Comparison of ENCODE assay signal across 32 cellular contexts in the genomic region with DNA sequence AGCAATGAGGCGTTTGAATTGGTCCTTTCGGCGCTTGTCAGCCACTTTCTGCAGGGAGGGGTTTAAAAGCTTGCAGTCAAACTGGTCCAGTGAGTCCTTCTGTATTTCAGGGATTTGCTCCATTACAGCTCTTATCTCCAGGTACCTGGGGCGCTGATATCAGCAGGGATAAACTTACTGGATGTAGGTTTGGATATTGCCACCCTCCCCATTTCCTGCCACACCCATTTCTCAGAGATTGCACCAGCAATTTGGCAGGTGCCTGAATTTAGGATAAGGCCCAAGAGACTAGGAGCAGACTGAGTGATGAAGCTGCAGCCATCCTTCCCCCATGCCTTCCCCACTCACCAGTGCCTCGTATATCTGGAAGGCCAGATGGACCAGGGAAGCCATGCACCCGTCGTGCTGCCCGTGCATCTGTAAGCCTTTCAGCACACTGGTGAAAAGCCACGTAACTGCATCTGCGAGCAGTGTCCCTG. TPM values are rescaled to one million over a fixed set of nuclear protein-coding genes. Genes with fewer than 3 reads are reported as not detected.
A peak's percentile ranks its signal among the peaks of the same experiment; 100 is the strongest.
DNase-seq lines count a peak whose midpoint lies in the region; ATAC-seq and TF ChIP-seq lines count a peak whose summit lies in the region.
"Had no signal": no experiment of that assay in that cellular context is flagged by ENCODE, and none has a peak within 500 bp of the region (broad histone marks: within the 10 kb centered on the region; RNA-seq: fewer than 3 reads in every experiment).

No MANE protein-coding gene starts in this region.

- H4K91ac ChIP-seq in trophoblast cell (ENCODE audit: low read depth, low read length) = no peak overlapping the region

- POLR2A ChIA-PET in activated CD8-positive, alpha-beta T cell treated with anti-CD3 and anti-CD28 coated beads, Interleukin-2, amount 10 ng/mL, durations not matched to agents 7 days and 5 days (lab: Charles Lee) = interaction anchor here (1.4 kb wide), 1 partner anchor 15 kb away, joined by 4 read pairs; no protein-coding TSS in a partner anchor
- POLR2A ChIA-PET in activated CD8-positive, alpha-beta T cell treated with anti-CD3 and anti-CD28 coated beads for 36 hours (lab: Charles Lee) = interaction anchor here (1.2 to 5.1 kb wide), 4 partner anchors 10 to 50 kb away, joined by 3 to 20 read pairs (median 4); partner anchors contain the start of genes POLH and XPO5

- H4K20me1 ChIP-seq in GM23338 (replicated peaks; ENCODE audit: insufficient read depth) = peaks cover 23% of the 10 kb centered on the region

- H2BK12ac ChIP-seq in trophoblast cell (ENCODE audit: low read length) = no peak overlapping the region

- H3K27ac ChIP-seq in GM23338 (ENCODE audit: low read depth) = 0 out of 2 replicates have a peak overlapping the region, but pooled peaks have one; percentile 45
- no peak overlapping the region for H3K27ac ChIP-seq in trophoblast cell (ENCODE audit: low read depth, low read length)
- H3K27ac ChIP-seq: breast epithelium, colonic mucosa, foreskin keratinocyte, KMS-11, ovary, SJCRH30, tibial nerve had no signal

- H3K9me2 ChIP-seq in GM23338 (ENCODE audit: insufficient read depth) = no peaks in the 10 kb centered on the region

- H3K36me3 ChIP-seq in GM23338 (ENCODE audit: insufficient read depth) = peaks cover 64% of the 10 kb centered on the region
- peaks cover 52 to 80% of the 10 kb centered on the region in 2 experiments for H3K36me3 ChIP-seq in trophoblast cell (ENCODE audit: control insufficient read depth in 1 of 2, insufficient read depth in 2 of 2, low read length in 2 of 2)
- H3K36me3 ChIP-seq: ovary had no signal

- H4K12ac ChIP-seq in trophoblast cell (ENCODE audit: low read depth, low read length) = no peak overlapping the region

- TF ChIP-seq CTCF in activated CD8-positive, alpha-beta T cell treated with anti-CD3 and anti-CD28 coated beads for 36 hours (IDR thresholded peaks at IDR 0.05) = no peak
- TF ChIP-seq CTCF in GM23338 (conservative IDR thresholded peaks at IDR 0.05; ENCODE audit: low read depth in 2 of 2) = no peak

- H4K8ac ChIP-seq in trophoblast cell (ENCODE audit: low read depth, low read length) = no peak overlapping the region

- H3K79me2 ChIP-seq in GM23338 (replicated peaks; ENCODE audit: insufficient read depth) (no peaks in the 10 kb centered on the region), trophoblast cell (ENCODE audit: control insufficient read depth, insufficient read depth, low read length, poor library complexity) (no peaks in the 10 kb centered on the region)

- H3K23ac ChIP-seq in trophoblast cell (ENCODE audit: low read length) = no peak overlapping the region

- H2BK120ac ChIP-seq in trophoblast cell (ENCODE audit: insufficient read depth, low read length, poor library complexity) = no peak overlapping the region

- H3K9me3 ChIP-seq in trophoblast cell (ENCODE audit: insufficient read depth, low read depth, low read length) = no peaks in the 10 kb centered on the region
- H3K9me3 ChIP-seq: breast epithelium, colonic mucosa, ovary, SJCRH30, tibial nerve had no signal

- no peak overlapping the region for H3K14ac ChIP-seq in trophoblast cell (ENCODE audit: low read length)

- H3K4me2 ChIP-seq in GM23338 (no peak overlapping the region), trophoblast cell (ENCODE audit: low read length) (no peak overlapping the region)
- H3K4me2 ChIP-seq: KMS-11 had no signal

- H2BK5ac ChIP-seq in trophoblast cell (ENCODE audit: low read depth, low read length, poor library complexity) = no peak overlapping the region

- intact Hi-C loops in activated CD8-positive, alpha-beta T cell treated with anti-CD3 and anti-CD28 coated beads for 36 hours (cut with micrococcal nuclease) = no loop called here
- intact Hi-C loops in activated T-helper 2 cell treated with anti-CD3 and anti-CD28 coated beads, Interferon-gamma antibody, Interleukin-2, Interleukin-4, amounts not matched to agents 10 μg/mL and 5 μg/mL and 100 μg/mL, durations not matched to agents 14 hours and 24 hours and 36 hours (cut with micrococcal nuclease) = no loop called here

- H2AFZ ChIP-seq in GM23338 = no peak overlapping the region
- no peak overlapping the region for H2AFZ ChIP-seq in trophoblast cell (ENCODE audit: insufficient read depth, low read length, poor library complexity)

- H3F3A ChIP-seq in GM23338 (replicated peaks; ENCODE audit: low read depth) = peaks cover 38% of the 10 kb centered on the region

- no CpG with 5 or more reads among the region's 10 CpGs for WGBS in trophoblast cell (ENCODE audit: extremely low coverage, insufficient coverage, insufficient read length)

- no peak overlapping the region for H2AK5ac ChIP-seq in trophoblast cell (ENCODE audit: low read length)

- no peaks in the 10 kb centered on the region for H3K79me1 ChIP-seq in trophoblast cell (ENCODE audit: low read length)

- peaks cover 6% of the 10 kb centered on the region for H3K4me1 Mint-ChIP-seq in activated CD8-positive, alpha-beta T cell treated with anti-CD3 and anti-CD28 coated beads, Interleukin-2, amount 10 ng/mL, durations not matched to agents 7 days and 5 days (ENCODE audit: low read depth)
- H3K4me1 Mint-ChIP-seq in activated CD8-positive, alpha-beta T cell treated with anti-CD3 and anti-CD28 coated beads for 36 hours (ENCODE audit: low read depth) = peaks cover 11% of the 10 kb centered on the region
- no peaks in the 10 kb centered on the region for H3K4me1 Mint-ChIP-seq in GM23338
- peaks cover 5% of the 10 kb centered on the region for H3K4me1 Mint-ChIP-seq in activated naive CD8-positive, alpha-beta T cell treated with anti-CD3 and anti-CD28 coated beads, Interleukin-2, amount 50 U/mL, for 24 hours
- H3K4me1 Mint-ChIP-seq in activated T-helper 2 cell treated with anti-CD3 and anti-CD28 coated beads, Interferon-gamma antibody, Interleukin-2, Interleukin-4, amounts not matched to agents 10 μg/mL and 5 μg/mL and 100 μg/mL, durations not matched to agents 14 hours and 24 hours and 36 hours (ENCODE audit: low read depth) = no peaks in the 10 kb centered on the region
- H3K4me1 Mint-ChIP-seq: nephron had no signal

- H3K27me3 Mint-ChIP-seq in activated CD8-positive, alpha-beta T cell treated with anti-CD3 and anti-CD28 coated beads, Interleukin-2, amount 10 ng/mL, durations not matched to agents 7 days and 5 days (ENCODE audit: low read depth) = no peaks in the 10 kb centered on the region
- no peaks in the 10 kb centered on the region for H3K27me3 Mint-ChIP-seq in activated CD8-positive, alpha-beta T cell treated with anti-CD3 and anti-CD28 coated beads for 36 hours
- H3K27me3 Mint-ChIP-seq in GM23338 (ENCODE audit: insufficient read depth, low read depth, poor library complexity) = peaks cover 8% of the 10 kb centered on the region
- H3K27me3 Mint-ChIP-seq in activated naive CD8-positive, alpha-beta T cell treated with anti-CD3 and anti-CD28 coated beads, Interleukin-2, amount 50 U/mL, for 24 hours = no peaks in the 10 kb centered on the region
- no peaks in the 10 kb centered on the region for H3K27me3 Mint-ChIP-seq in activated T-helper 2 cell treated with anti-CD3 and anti-CD28 coated beads, Interferon-gamma antibody, Interleukin-2, Interleukin-4, amounts not matched to agents 10 μg/mL and 5 μg/mL and 100 μg/mL, durations not matched to agents 14 hours and 24 hours and 36 hours (ENCODE audit: low read depth)
- H3K27me3 Mint-ChIP-seq: CD4-positive, alpha-beta memory T cell; effector memory CD8-positive, alpha-beta T cell; stimulated activated naive CD8-positive, alpha-beta T cell treated with anti-CD3 and anti-CD28 coated beads, Interleukin-15, Interleukin-2, amounts not matched to agents 100 ng/mL and 50 ng/mL, for 24 hours; T-cell had no signal

- H3K27me3 ChIP-seq in GM23338 (ENCODE audit: insufficient read depth) = no peaks in the 10 kb centered on the region
- H3K27me3 ChIP-seq in trophoblast cell (ENCODE audit: insufficient read depth, low read length) = no peaks in the 10 kb centered on the region
- H3K27me3 ChIP-seq: breast epithelium, colonic mucosa, foreskin keratinocyte, ovary, SJCRH30, tibial nerve had no signal

- peak overlapping the region; percentile 8 for H3K27ac Mint-ChIP-seq in activated CD8-positive, alpha-beta T cell treated with anti-CD3 and anti-CD28 coated beads, Interleukin-2, amount 10 ng/mL, durations not matched to agents 7 days and 5 days
- no peak overlapping the region for H3K27ac Mint-ChIP-seq in activated CD8-positive, alpha-beta T cell treated with anti-CD3 and anti-CD28 coated beads for 36 hours
- H3K27ac Mint-ChIP-seq in GM23338 = no peak overlapping the region
- peak overlapping the region; percentile 54 for H3K27ac Mint-ChIP-seq in activated naive CD8-positive, alpha-beta T cell treated with anti-CD3 and anti-CD28 coated beads, Interleukin-2, amount 50 U/mL, for 24 hours
- H3K27ac Mint-ChIP-seq in activated T-helper 2 cell treated with anti-CD3 and anti-CD28 coated beads, Interferon-gamma antibody, Interleukin-2, Interleukin-4, amounts not matched to agents 10 μg/mL and 5 μg/mL and 100 μg/mL, durations not matched to agents 14 hours and 24 hours and 36 hours = no peak overlapping the region
- H3K27ac Mint-ChIP-seq: nephron, T-cell had no signal

- H3K9ac ChIP-seq in trophoblast cell (ENCODE audit: low read length) = no peak overlapping the region
- H3K9ac ChIP-seq: KMS-11 had no signal

- no peak overlapping the region for H3K4me3 Mint-ChIP-seq in activated CD8-positive, alpha-beta T cell treated with anti-CD3 and anti-CD28 coated beads, Interleukin-2, amount 10 ng/mL, durations not matched to agents 7 days and 5 days
- no peak overlapping the region for H3K4me3 Mint-ChIP-seq in activated CD8-positive, alpha-beta T cell treated with anti-CD3 and anti-CD28 coated beads for 36 hours
- no peak overlapping the region for H3K4me3 Mint-ChIP-seq in GM23338
- H3K4me3 Mint-ChIP-seq in activated naive CD8-positive, alpha-beta T cell treated with anti-CD3 and anti-CD28 coated beads, Interleukin-2, amount 50 U/mL, for 24 hours = no peak overlapping the region
- H3K4me3 Mint-ChIP-seq in activated T-helper 2 cell treated with anti-CD3 and anti-CD28 coated beads, Interferon-gamma antibody, Interleukin-2, Interleukin-4, amounts not matched to agents 10 μg/mL and 5 μg/mL and 100 μg/mL, durations not matched to agents 14 hours and 24 hours and 36 hours (ENCODE audit: low read depth) = no peak overlapping the region
- H3K4me3 Mint-ChIP-seq: CD4-positive, alpha-beta memory T cell; effector memory CD8-positive, alpha-beta T cell; nephron; stimulated activated naive CD8-positive, alpha-beta T cell treated with anti-CD3 and anti-CD28 coated beads, Interleukin-15, Interleukin-2, amounts not matched to agents 100 ng/mL and 50 ng/mL, for 24 hours; T-cell had no signal

- DNase-seq in activated CD8-positive, alpha-beta T cell treated with anti-CD3 and anti-CD28 coated beads, Interleukin-2, amount 10 ng/mL, durations not matched to agents 7 days and 5 days = no peak
- DNase-seq in activated CD8-positive, alpha-beta T cell treated with anti-CD3 and anti-CD28 coated beads for 36 hours = no peak
- no peak for DNase-seq in GM23338 (ENCODE audit: low spot score)
- DNase-seq in activated naive CD8-positive, alpha-beta T cell treated with anti-CD3 and anti-CD28 coated beads, Interleukin-2, amount 50 U/mL, for 24 hours = no peak
- DNase-seq in trophoblast cell = peak; percentile 49 to 76
- DNase-seq in NCI-H748 treated with DMSO at 0.1 percent for 48 hours (lab: John Stamatoyannopoulos, UW) = no peak
- DNase-seq in activated T-helper 2 cell treated with anti-CD3 and anti-CD28 coated beads, Interferon-gamma antibody, Interleukin-2, Interleukin-4, amounts not matched to agents 10 μg/mL and 5 μg/mL and 100 μg/mL, durations not matched to agents 14 hours and 24 hours and 36 hours (ENCODE audit: low spot score) = no peak
- no peak for DNase-seq in SIG-M5 treated with dmso at 0.1 percent for 504 hours (lab: John Stamatoyannopoulos, UW; ENCODE audit: unreplicated experiment)
- DNase-seq: AML-193; amniotic stem cell; CD4-positive, alpha-beta memory T cell; colonic mucosa; DMS153; effector memory CD8-positive, alpha-beta T cell; foreskin keratinocyte; GDM1; GOT3; NCI-H1436 treated with DMSO at 0.1 percent for 48 hours; NCI-H510A; NK-92 treated with Interleukin-12 subunit alpha and Interleukin-12 subunit beta, amount 100 ng/mL, for 24 hours; ovary; retina; SJCRH30; T-cell had no signal

- CTCF ChIA-PET in activated CD8-positive, alpha-beta T cell treated with anti-CD3 and anti-CD28 coated beads, Interleukin-2, amount 10 ng/mL, durations not matched to agents 7 days and 5 days (lab: Charles Lee) = no interaction called here
- CTCF ChIA-PET in activated CD8-positive, alpha-beta T cell treated with anti-CD3 and anti-CD28 coated beads for 36 hours (lab: Charles Lee) = interaction anchor here (2.5 kb wide), 1 partner anchor 18 kb away, joined by 9 read pairs; no protein-coding TSS in a partner anchor

- H3K9me3 Mint-ChIP-seq in activated CD8-positive, alpha-beta T cell treated with anti-CD3 and anti-CD28 coated beads, Interleukin-2, amount 10 ng/mL, durations not matched to agents 7 days and 5 days (ENCODE audit: insufficient read depth) = no peaks in the 10 kb centered on the region
- H3K9me3 Mint-ChIP-seq in activated CD8-positive, alpha-beta T cell treated with anti-CD3 and anti-CD28 coated beads for 36 hours = no peaks in the 10 kb centered on the region
- H3K9me3 Mint-ChIP-seq in GM23338 = no peaks in the 10 kb centered on the region; the same call in 2 of the 3 replicates
- no peaks in the 10 kb centered on the region for H3K9me3 Mint-ChIP-seq in activated naive CD8-positive, alpha-beta T cell treated with anti-CD3 and anti-CD28 coated beads, Interleukin-2, amount 50 U/mL, for 24 hours
- H3K9me3 Mint-ChIP-seq in activated T-helper 2 cell treated with anti-CD3 and anti-CD28 coated beads, Interferon-gamma antibody, Interleukin-2, Interleukin-4, amounts not matched to agents 10 μg/mL and 5 μg/mL and 100 μg/mL, durations not matched to agents 14 hours and 24 hours and 36 hours = no peaks in the 10 kb centered on the region
- H3K9me3 Mint-ChIP-seq: CD4-positive, alpha-beta memory T cell; effector memory CD8-positive, alpha-beta T cell; nephron; stimulated activated naive CD8-positive, alpha-beta T cell treated with anti-CD3 and anti-CD28 coated beads, Interleukin-15, Interleukin-2, amounts not matched to agents 100 ng/mL and 50 ng/mL, for 24 hours; T-cell had no signal

- H3K18ac ChIP-seq in trophoblast cell (ENCODE audit: low read length) = no peak overlapping the region

- H3K36me3 Mint-ChIP-seq in activated CD8-positive, alpha-beta T cell treated with anti-CD3 and anti-CD28 coated beads, Interleukin-2, amount 10 ng/mL, durations not matched to agents 7 days and 5 days (ENCODE audit: low read depth) = peaks cover 70% of the 10 kb centered on the region
- peaks cover 56% of the 10 kb centered on the region for H3K36me3 Mint-ChIP-seq in activated CD8-positive, alpha-beta T cell treated with anti-CD3 and anti-CD28 coated beads for 36 hours (ENCODE audit: low read depth)
- H3K36me3 Mint-ChIP-seq in GM23338 (ENCODE audit: low read depth) = peaks cover 79% of the 10 kb centered on the region; the same call in 2 of the 3 replicates
- H3K36me3 Mint-ChIP-seq in activated naive CD8-positive, alpha-beta T cell treated with anti-CD3 and anti-CD28 coated beads, Interleukin-2, amount 50 U/mL, for 24 hours (ENCODE audit: low read depth) = peaks cover 73% of the 10 kb centered on the region
- peaks cover 80% of the 10 kb centered on the region for H3K36me3 Mint-ChIP-seq in activated T-helper 2 cell treated with anti-CD3 and anti-CD28 coated beads, Interferon-gamma antibody, Interleukin-2, Interleukin-4, amounts not matched to agents 10 μg/mL and 5 μg/mL and 100 μg/mL, durations not matched to agents 14 hours and 24 hours and 36 hours (ENCODE audit: low read depth)

- H3K4ac ChIP-seq in trophoblast cell (ENCODE audit: low read depth, low read length) = no peak overlapping the region

- H3K4me1 ChIP-seq in GM23338 (ENCODE audit: insufficient read depth) = no peaks in the 10 kb centered on the region
- peaks cover 4 to 11% of the 10 kb centered on the region in 2 experiments for H3K4me1 ChIP-seq in trophoblast cell (ENCODE audit: control insufficient read depth in 1 of 2, insufficient read depth in 2 of 2, low read length in 2 of 2)
- H3K4me1 ChIP-seq: breast epithelium, colonic mucosa, foreskin keratinocyte, SJCRH30, tibial nerve had no signal

- H3K4me3 ChIP-seq in GM23338 = no peak overlapping the region
- H3K4me3 ChIP-seq in trophoblast cell (ENCODE audit: low read depth, low read length) = no peak overlapping the region
- H3K4me3 ChIP-seq: breast epithelium, colonic mucosa, ovary, SJCRH30, tibial nerve had no signal

- ATAC-seq in activated CD8-positive, alpha-beta T cell treated with anti-CD3 and anti-CD28 coated beads, Interleukin-2, amount 10 ng/mL, durations not matched to agents 7 days and 5 days = no peak
- ATAC-seq in activated CD8-positive, alpha-beta T cell treated with anti-CD3 and anti-CD28 coated beads for 36 hours = no peak
- ATAC-seq in GM23338 = no peak
- no peak for ATAC-seq in activated naive CD8-positive, alpha-beta T cell treated with anti-CD3 and anti-CD28 coated beads, Interleukin-2, amount 50 U/mL, for 24 hours
- ATAC-seq: effector memory CD8-positive, alpha-beta T cell; esophagus mucosa; foreskin keratinocyte; left lobe of liver; Panc1; T-cell had no signal

RNA-seq across cellular contexts. Expression of gene POLR1C, which starts 7.6 kb away (rescaled TPM):
- total RNA-seq in activated CD8-positive, alpha-beta T cell treated with anti-CD3 and anti-CD28 coated beads, Interleukin-2, amount 10 ng/mL, durations not matched to agents 7 days and 5 days = 10 to 100 TPM; 34.7 to 35.4 TPM
- 10 to 100 TPM; 43.1 to 50.5 TPM for total RNA-seq in activated CD8-positive, alpha-beta T cell treated with anti-CD3 and anti-CD28 coated beads for 36 hours
- total RNA-seq in GM23338 (2014; rRNA removed; shearing (Covaris generic)) = 18.1 and 26.6 TPM in 2 replicates
- polyA plus RNA-seq in GM23338 (2016; fragmentation: Nextera tagmentation; extraction: Ambion mirVana) = 47.0 and 48.9 TPM in 2 replicates
- 23.9 and 25.0 TPM in 2 replicates for polyA plus RNA-seq in trophoblast cell (2013)
- total RNA-seq in activated T-helper 2 cell treated with anti-CD3 and anti-CD28 coated beads, Interferon-gamma antibody, Interleukin-2, Interleukin-4, amounts not matched to agents 10 μg/mL and 5 μg/mL and 100 μg/mL, durations not matched to agents 14 hours and 24 hours and 36 hours = 60.8 and 63.8 TPM in 2 replicates

RNA-seq across cellular contexts. Expression of gene YIPF3, which starts 7.8 kb away (rescaled TPM):
- 10 to 100 TPM; 55.6 to 59.0 TPM for total RNA-seq in activated CD8-positive, alpha-beta T cell treated with anti-CD3 and anti-CD28 coated beads, Interleukin-2, amount 10 ng/mL, durations not matched to agents 7 days and 5 days
- 10 to 100 TPM; 32.6 to 33.9 TPM for total RNA-seq in activated CD8-positive, alpha-beta T cell treated with anti-CD3 and anti-CD28 coated beads for 36 hours
- 94.3 and 119 TPM in 2 replicates for total RNA-seq in GM23338 (2014; rRNA removed; shearing (Covaris generic))
- 60.6 and 64.4 TPM in 2 replicates for polyA plus RNA-seq in GM23338 (2016; fragmentation: Nextera tagmentation; extraction: Ambion mirVana)
- 124 and 129 TPM in 2 replicates for polyA plus RNA-seq in trophoblast cell (2013)
- 51.7 and 59.0 TPM in 2 replicates for total RNA-seq in activated T-helper 2 cell treated with anti-CD3 and anti-CD28 coated beads, Interferon-gamma antibody, Interleukin-2, Interleukin-4, amounts not matched to agents 10 μg/mL and 5 μg/mL and 100 μg/mL, durations not matched to agents 14 hours and 24 hours and 36 hours

RNA-seq across cellular contexts. Expression of gene LRRC73, which starts 14.4 kb away (rescaled TPM):
- total RNA-seq in activated CD8-positive, alpha-beta T cell treated with anti-CD3 and anti-CD28 coated beads, Interleukin-2, amount 10 ng/mL, durations not matched to agents 7 days and 5 days = under 1 TPM; 0.26 to 0.55 TPM
- total RNA-seq in activated CD8-positive, alpha-beta T cell treated with anti-CD3 and anti-CD28 coated beads for 36 hours = under 1 TPM; 0.11 to 0.18 TPM
- 0.08 and 0.59 TPM in 2 replicates for total RNA-seq in GM23338 (2014; rRNA removed; shearing (Covaris generic))
- 0.26 TPM in 1 of 2 replicates, not detected in the other for polyA plus RNA-seq in GM23338 (2016; fragmentation: Nextera tagmentation; extraction: Ambion mirVana)
- 0.74 and 0.78 TPM in 2 replicates for polyA plus RNA-seq in trophoblast cell (2013)
- total RNA-seq in activated T-helper 2 cell treated with anti-CD3 and anti-CD28 coated beads, Interferon-gamma antibody, Interleukin-2, Interleukin-4, amounts not matched to agents 10 μg/mL and 5 μg/mL and 100 μg/mL, durations not matched to agents 14 hours and 24 hours and 36 hours = 0.11 and 0.21 TPM in 2 replicates
- polyA plus RNA-seq: CD4-positive, alpha-beta memory T cell had no signal

RNA-seq across cellular contexts. Expression of gene TJAP1, which starts 47.2 kb away (rescaled TPM):
- total RNA-seq in activated CD8-positive, alpha-beta T cell treated with anti-CD3 and anti-CD28 coated beads, Interleukin-2, amount 10 ng/mL, durations not matched to agents 7 days and 5 days = 10 to 100 TPM; 34.7 to 35.5 TPM
- 10 to 100 TPM; 30.2 to 32.9 TPM for total RNA-seq in activated CD8-positive, alpha-beta T cell treated with anti-CD3 and anti-CD28 coated beads for 36 hours
- total RNA-seq in GM23338 (2014; rRNA removed; shearing (Covaris generic)) = 33.3 and 34.3 TPM in 2 replicates
- polyA plus RNA-seq in GM23338 (2016; fragmentation: Nextera tagmentation; extraction: Ambion mirVana) = 16.9 and 17.6 TPM in 2 replicates
- 21.4 and 21.9 TPM in 2 replicates for polyA plus RNA-seq in trophoblast cell (2013)
- total RNA-seq in activated T-helper 2 cell treated with anti-CD3 and anti-CD28 coated beads, Interferon-gamma antibody, Interleukin-2, Interleukin-4, amounts not matched to agents 10 μg/mL and 5 μg/mL and 100 μg/mL, durations not matched to agents 14 hours and 24 hours and 36 hours = 36.0 and 42.7 TPM in 2 replicates

RNA-seq across cellular contexts. Expression of gene XPO5, which starts 51.3 kb away (rescaled TPM):
- 10 to 100 TPM; 57.6 to 62.1 TPM for total RNA-seq in activated CD8-positive, alpha-beta T cell treated with anti-CD3 and anti-CD28 coated beads, Interleukin-2, amount 10 ng/mL, durations not matched to agents 7 days and 5 days
- total RNA-seq in activated CD8-positive, alpha-beta T cell treated with anti-CD3 and anti-CD28 coated beads for 36 hours = 10 to 100 TPM; 92.3 to 92.6 TPM
- total RNA-seq in GM23338 (2014; rRNA removed; shearing (Covaris generic)) = 77.4 and 95.2 TPM in 2 replicates
- 28.4 and 28.5 TPM in 2 replicates for polyA plus RNA-seq in GM23338 (2016; fragmentation: Nextera tagmentation; extraction: Ambion mirVana)
- polyA plus RNA-seq in trophoblast cell (2013) = 27.8 and 30.9 TPM in 2 replicates
- 114 and 119 TPM in 2 replicates for total RNA-seq in activated T-helper 2 cell treated with anti-CD3 and anti-CD28 coated beads, Interferon-gamma antibody, Interleukin-2, Interleukin-4, amounts not matched to agents 10 μg/mL and 5 μg/mL and 100 μg/mL, durations not matched to agents 14 hours and 24 hours and 36 hours

Comparison
In these comparisons a context has a peak if more than half of its experiments do, and no peak if none do; other contexts are left out.
1. H3K27ac Mint-ChIP-seq: peak in activated CD8-positive, alpha-beta T cell treated with anti-CD3 and anti-CD28 coated beads, Interleukin-2, amount 10 ng/mL, durations not matched to agents 7 days and 5 days (single experiment) and activated naive CD8-positive, alpha-beta T cell treated with anti-CD3 and anti-CD28 coated beads, Interleukin-2, amount 50 U/mL, for 24 hours (single experiment); none in activated CD8-positive, alpha-beta T cell treated with anti-CD3 and anti-CD28 coated beads for 36 hours (single experiment), GM23338 (single experiment) and activated T-helper 2 cell treated with anti-CD3 and anti-CD28 coated beads, Interferon-gamma antibody, Interleukin-2, Interleukin-4, amounts not matched to agents 10 μg/mL and 5 μg/mL and 100 μg/mL, durations not matched to agents 14 hours and 24 hours and 36 hours (single experiment).
2. DNase-seq: peak in trophoblast cell (2 of 2); none in activated CD8-positive, alpha-beta T cell treated with anti-CD3 and anti-CD28 coated beads, Interleukin-2, amount 10 ng/mL, durations not matched to agents 7 days and 5 days (single experiment), activated CD8-positive, alpha-beta T cell treated with anti-CD3 and anti-CD28 coated beads for 36 hours (single experiment), GM23338 (single experiment), activated naive CD8-positive, alpha-beta T cell treated with anti-CD3 and anti-CD28 coated beads, Interleukin-2, amount 50 U/mL, for 24 hours (single experiment), NCI-H748 treated with DMSO at 0.1 percent for 48 hours (single experiment), activated T-helper 2 cell treated with anti-CD3 and anti-CD28 coated beads, Interferon-gamma antibody, Interleukin-2, Interleukin-4, amounts not matched to agents 10 μg/mL and 5 μg/mL and 100 μg/mL, durations not matched to agents 14 hours and 24 hours and 36 hours (single experiment) and SIG-M5 treated with dmso at 0.1 percent for 504 hours (single experiment).